Comparison of ENCODE assay signal across 12 cellular contexts in genomic region chr11:134468081-134468668, GRCh38. TPM values are rescaled to one million over a fixed set of nuclear protein-coding genes. Genes with fewer than 3 reads are reported as not detected.
"Had no signal": no experiment of that assay in that cellular context is flagged by ENCODE, and none has a peak within 500 bp of the region (broad histone marks: within the 10 kb centered on the region; RNA-seq: fewer than 3 reads in every experiment).

No MANE protein-coding gene starts in this region.

- H3K27ac ChIP-seq: ascending aorta, dorsolateral prefrontal cortex, esophagus muscularis mucosa, pancreas, upper lobe of left lung had no signal

- H3K4me1 Mint-ChIP-seq: activated CD4-positive, alpha-beta memory T cell treated with anti-CD3 and anti-CD28 coated beads, Interleukin-2, amount 10 ng/mL, durations not matched to agents 7 days and 5 days; immature natural killer cell; memory B cell; stimulated activated effector memory CD8-positive, alpha-beta T cell treated with anti-CD3 and anti-CD28 coated beads, Interleukin-12 subunit alpha, Interleukin-12 subunit beta, amount 100 ng/mL, for 72 hours had no signal

- H3K27ac Mint-ChIP-seq: activated CD4-positive, alpha-beta memory T cell treated with anti-CD3 and anti-CD28 coated beads, Interleukin-2, amount 10 ng/mL, durations not matched to agents 7 days and 5 days; immature natural killer cell; memory B cell; stimulated activated effector memory CD8-positive, alpha-beta T cell treated with anti-CD3 and anti-CD28 coated beads, Interleukin-12 subunit alpha, Interleukin-12 subunit beta, amount 100 ng/mL, for 72 hours; T-helper 2 cell treated with Interferon-gamma antibody and Interleukin-4, amounts not matched to agents 5 μg/mL and 100 μg/mL, for 36 hours had no signal

- H3K27me3 ChIP-seq: ascending aorta, dorsolateral prefrontal cortex, upper lobe of left lung had no signal

- H3K4me3 ChIP-seq: ascending aorta, dorsolateral prefrontal cortex, esophagus muscularis mucosa, pancreas, upper lobe of left lung had no signal

- DNase-seq: activated CD4-positive, alpha-beta memory T cell treated with anti-CD3 and anti-CD28 coated beads, Interleukin-2, amount 10 ng/mL, durations not matched to agents 7 days and 5 days; dorsolateral prefrontal cortex; immature natural killer cell; pancreas; retina; upper lobe of left lung had no signal

- H3K4me1 ChIP-seq: ascending aorta, esophagus muscularis mucosa, pancreas had no signal

- H3K4me3 Mint-ChIP-seq: activated CD4-positive, alpha-beta memory T cell treated with anti-CD3 and anti-CD28 coated beads, Interleukin-2, amount 10 ng/mL, durations not matched to agents 7 days and 5 days; immature natural killer cell; memory B cell; stimulated activated effector memory CD8-positive, alpha-beta T cell treated with anti-CD3 and anti-CD28 coated beads, Interleukin-12 subunit alpha, Interleukin-12 subunit beta, amount 100 ng/mL, for 72 hours; T-helper 2 cell treated with Interferon-gamma antibody and Interleukin-4, amounts not matched to agents 5 μg/mL and 100 μg/mL, for 36 hours had no signal

- H3K9me3 ChIP-seq: ascending aorta, esophagus muscularis mucosa, pancreas, upper lobe of left lung had no signal

- H3K36me3 Mint-ChIP-seq: memory B cell; stimulated activated effector memory CD8-positive, alpha-beta T cell treated with anti-CD3 and anti-CD28 coated beads, Interleukin-12 subunit alpha, Interleukin-12 subunit beta, amount 100 ng/mL, for 72 hours had no signal

- H3K36me3 ChIP-seq: ascending aorta, esophagus muscularis mucosa, pancreas, upper lobe of left lung had no signal

- H3K9me3 Mint-ChIP-seq: activated CD4-positive, alpha-beta memory T cell treated with anti-CD3 and anti-CD28 coated beads, Interleukin-2, amount 10 ng/mL, durations not matched to agents 7 days and 5 days; immature natural killer cell; memory B cell; stimulated activated effector memory CD8-positive, alpha-beta T cell treated with anti-CD3 and anti-CD28 coated beads, Interleukin-12 subunit alpha, Interleukin-12 subunit beta, amount 100 ng/mL, for 72 hours; T-helper 2 cell treated with Interferon-gamma antibody and Interleukin-4, amounts not matched to agents 5 μg/mL and 100 μg/mL, for 36 hours had no signal

RNA-seq across cellular contexts. Expression of gene B3GAT1, which starts 56.1 kb away (rescaled TPM):
- total RNA-seq: fibroblast of villous mesenchyme had no signal
